In genomic region chr11:7527029-7527428, GRCh38 we compare ENCODE assay signal across 13 cellular contexts. TPM values are rescaled to one million over a fixed set of nuclear protein-coding genes. Genes with fewer than 3 reads are reported as not detected.
A peak's percentile ranks its signal among the peaks of the same experiment; 100 is the strongest.
DNase-seq lines count a peak whose midpoint lies in the region; ATAC-seq and TF ChIP-seq lines count a peak whose summit lies in the region.
"Had no signal": no experiment of that assay in that cellular context is flagged by ENCODE, and none has a peak within 500 bp of the region (broad histone marks: within the 10 kb centered on the region; RNA-seq: fewer than 3 reads in every experiment).

No MANE protein-coding gene starts in this region.

- no peak for TF ChIP-seq POLR2A in right lobe of liver (IDR thresholded peaks at IDR 0.05)

- peak overlapping the region; percentile 62 for H3K27ac Mint-ChIP-seq in T-helper 1 cell treated with Interleukin-12 subunit alpha and Interleukin-12 subunit beta and Interleukin-4 antibody, amounts not matched to agents 30 μg/mL and 1 μg/mL, for 36 hours
- peak overlapping the region; percentile 61 for H3K27ac Mint-ChIP-seq in activated naive CD8-positive, alpha-beta T cell treated with anti-CD3 and anti-CD28 coated beads, Interleukin-2, amount 10 ng/mL, durations not matched to agents 7 days and 5 days
- peak overlapping the region; percentile 27 for H3K27ac Mint-ChIP-seq in type B pancreatic cell
- no peak overlapping the region for H3K27ac Mint-ChIP-seq in WTC11

- TF ChIP-seq CTCF in liver (IDR thresholded peaks at IDR 0.05; ENCODE audit: low read depth, low read length, missing input control) (no peak), right lobe of liver (IDR thresholded peaks at IDR 0.05) (no peak), type B pancreatic cell (conservative IDR thresholded peaks at IDR 0.05) (no peak), WTC11 (IDR thresholded peaks at IDR 0.05) (no peak)

- peaks cover 14% of the 10 kb centered on the region for H3K27me3 Mint-ChIP-seq in T-helper 1 cell treated with Interleukin-12 subunit alpha and Interleukin-12 subunit beta and Interleukin-4 antibody, amounts not matched to agents 30 μg/mL and 1 μg/mL, for 36 hours (ENCODE audit: low read depth)
- H3K27me3 Mint-ChIP-seq in activated naive CD8-positive, alpha-beta T cell treated with anti-CD3 and anti-CD28 coated beads, Interleukin-2, amount 10 ng/mL, durations not matched to agents 7 days and 5 days: peaks cover 3% of the 10 kb centered on the region
- H3K27me3 Mint-ChIP-seq in type B pancreatic cell (no peaks in the 10 kb centered on the region), WTC11 (ENCODE audit: low read depth) (no peaks in the 10 kb centered on the region; the same call in 1 of the 2 replicates)

- POLR2A ChIA-PET in activated naive CD8-positive, alpha-beta T cell treated with anti-CD3 and anti-CD28 coated beads, Interleukin-2, amount 10 ng/mL, durations not matched to agents 7 days and 5 days (lab: Charles Lee): interaction anchor here (1.1 kb wide), 1 partner anchor 13 kb away, joined by 3 read pairs; the partner anchor contains the start of gene PPFIBP2
- POLR2A ChIA-PET in WTC11 (lab: Charles Lee): no interaction called here

- H3K9ac ChIP-seq in liver (ENCODE audit: low read depth in 1 of 2, low read length in 2 of 2): no peak overlapping the region

- H3K27me3 ChIP-seq in liver (ENCODE audit: control insufficient read depth in 4 of 4, insufficient read depth in 4 of 4, low read length in 3 of 4) (no peaks in the 10 kb centered on the region), right lobe of liver (no peaks in the 10 kb centered on the region)

- H3K27ac ChIP-seq in liver (ENCODE audit: low read depth in 1 of 2, low read length in 2 of 2) (peak overlapping the region; percentile 22 to 47), right lobe of liver (peak overlapping the region in 1 of 3 donors; percentile 5)

- 82% methylated on average over 1 of the region's 1 CpG for WGBS in liver
- WGBS in right lobe of liver (ENCODE audit: insufficient coverage, low coverage, low lambda C conversion rate, missing lambda C conversion rate): 60% methylated on average over 1 of the region's 1 CpG

- H3K4me3 ChIP-seq in liver (ENCODE audit: low read depth in 1 of 3, low read length in 3 of 3) (no peak overlapping the region), right lobe of liver (no peak overlapping the region)

- H3K4me1 Mint-ChIP-seq in T-helper 1 cell treated with Interleukin-12 subunit alpha and Interleukin-12 subunit beta and Interleukin-4 antibody, amounts not matched to agents 30 μg/mL and 1 μg/mL, for 36 hours (ENCODE audit: low read depth): peaks cover 41% of the 10 kb centered on the region
- peaks cover 50% of the 10 kb centered on the region for H3K4me1 Mint-ChIP-seq in activated naive CD8-positive, alpha-beta T cell treated with anti-CD3 and anti-CD28 coated beads, Interleukin-2, amount 10 ng/mL, durations not matched to agents 7 days and 5 days
- peaks cover 13% of the 10 kb centered on the region for H3K4me1 Mint-ChIP-seq in type B pancreatic cell (ENCODE audit: unreplicated experiment)
- H3K4me1 Mint-ChIP-seq in WTC11: peaks cover 6% of the 10 kb centered on the region

- DNase-seq in right lobe of liver (no peak), type B pancreatic cell (ENCODE audit: extremely low spot score, unreplicated experiment) (no peak), WTC11 (ENCODE audit: low spot score) (no peak), cardiac septum (ENCODE audit: low spot score) (no peak), SW 1271 (lab: John Stamatoyannopoulos, UW) (no peak)
- DNase-seq in activated naive CD8-positive, alpha-beta T cell treated with anti-CD3 and anti-CD28 coated beads, Interleukin-2, amount 10 ng/mL, durations not matched to agents 7 days and 5 days: peak; percentile 59
- DNase-seq: DMS 273 treated with DMSO at 0.1 percent for 48 hours, NCI-H1092 treated with DMSO at 0.1 percent for 48 hours, nucleus accumbens, RPMI8226 had no signal

- H3K36me3 ChIP-seq in liver (ENCODE audit: control insufficient read depth in 4 of 4, insufficient read depth in 3 of 4, low read depth in 1 of 4, low read length in 3 of 4): no peaks in the 10 kb centered on the region
- no peaks in the 10 kb centered on the region for H3K36me3 ChIP-seq in right lobe of liver

- no peaks in the 10 kb centered on the region for H3K9me3 ChIP-seq in liver (ENCODE audit: control insufficient read depth in 4 of 4, low read length in 3 of 4)
- H3K9me3 ChIP-seq in right lobe of liver: no peaks in the 10 kb centered on the region

- no peaks in the 10 kb centered on the region for H3K36me3 Mint-ChIP-seq in T-helper 1 cell treated with Interleukin-12 subunit alpha and Interleukin-12 subunit beta and Interleukin-4 antibody, amounts not matched to agents 30 μg/mL and 1 μg/mL, for 36 hours (ENCODE audit: low read depth)
- peaks cover 16% of the 10 kb centered on the region for H3K36me3 Mint-ChIP-seq in activated naive CD8-positive, alpha-beta T cell treated with anti-CD3 and anti-CD28 coated beads, Interleukin-2, amount 10 ng/mL, durations not matched to agents 7 days and 5 days
- H3K36me3 Mint-ChIP-seq in type B pancreatic cell: peaks cover 12% of the 10 kb centered on the region
- H3K36me3 Mint-ChIP-seq in WTC11: no peaks in the 10 kb centered on the region

- CTCF ChIA-PET in WTC11 (lab: Charles Lee): no interaction called here

- intact Hi-C loops in right lobe of liver (cut with DNase I): no loop called here
- intact Hi-C loops in cardiac septum (cut with DNase I): no loop called here

- peak overlapping the region; percentile 35 for H3K4me3 Mint-ChIP-seq in T-helper 1 cell treated with Interleukin-12 subunit alpha and Interleukin-12 subunit beta and Interleukin-4 antibody, amounts not matched to agents 30 μg/mL and 1 μg/mL, for 36 hours
- peak overlapping the region; percentile 71 for H3K4me3 Mint-ChIP-seq in activated naive CD8-positive, alpha-beta T cell treated with anti-CD3 and anti-CD28 coated beads, Interleukin-2, amount 10 ng/mL, durations not matched to agents 7 days and 5 days
- H3K4me3 Mint-ChIP-seq in type B pancreatic cell (no peak overlapping the region), WTC11 (no peak overlapping the region)

- no peak for TF ChIP-seq RAD21 in liver (IDR thresholded peaks at IDR 0.05)

- ATAC-seq in right lobe of liver: no peak
- peak; percentile 97 for ATAC-seq in activated naive CD8-positive, alpha-beta T cell treated with anti-CD3 and anti-CD28 coated beads, Interleukin-2, amount 10 ng/mL, durations not matched to agents 7 days and 5 days (ENCODE audit: low read depth)
- no peak for ATAC-seq in WTC11
- ATAC-seq: HepG2 had no signal

- no peaks in the 10 kb centered on the region for H3K9me3 Mint-ChIP-seq in T-helper 1 cell treated with Interleukin-12 subunit alpha and Interleukin-12 subunit beta and Interleukin-4 antibody, amounts not matched to agents 30 μg/mL and 1 μg/mL, for 36 hours
- H3K9me3 Mint-ChIP-seq in activated naive CD8-positive, alpha-beta T cell treated with anti-CD3 and anti-CD28 coated beads, Interleukin-2, amount 10 ng/mL, durations not matched to agents 7 days and 5 days: no peaks in the 10 kb centered on the region
- H3K9me3 Mint-ChIP-seq in type B pancreatic cell (no peaks in the 10 kb centered on the region), WTC11 (no peaks in the 10 kb centered on the region)

- H3K4me1 ChIP-seq in liver (ENCODE audit: control insufficient read depth in 4 of 4, insufficient read depth in 4 of 4, low read length in 3 of 4): peaks cover 26 to 73% (median 33%) of the 10 kb centered on the region in 4 donors
- peaks cover 0 to 57% (median 25%) of the 10 kb centered on the region in 4 donors for H3K4me1 ChIP-seq in right lobe of liver

TF ChIP-seq in liver, 16 proteins besides CTCF, POLR2A, EP300 and RAD21 (continues in another document):
- TF ChIP-seq, protein P1, sequence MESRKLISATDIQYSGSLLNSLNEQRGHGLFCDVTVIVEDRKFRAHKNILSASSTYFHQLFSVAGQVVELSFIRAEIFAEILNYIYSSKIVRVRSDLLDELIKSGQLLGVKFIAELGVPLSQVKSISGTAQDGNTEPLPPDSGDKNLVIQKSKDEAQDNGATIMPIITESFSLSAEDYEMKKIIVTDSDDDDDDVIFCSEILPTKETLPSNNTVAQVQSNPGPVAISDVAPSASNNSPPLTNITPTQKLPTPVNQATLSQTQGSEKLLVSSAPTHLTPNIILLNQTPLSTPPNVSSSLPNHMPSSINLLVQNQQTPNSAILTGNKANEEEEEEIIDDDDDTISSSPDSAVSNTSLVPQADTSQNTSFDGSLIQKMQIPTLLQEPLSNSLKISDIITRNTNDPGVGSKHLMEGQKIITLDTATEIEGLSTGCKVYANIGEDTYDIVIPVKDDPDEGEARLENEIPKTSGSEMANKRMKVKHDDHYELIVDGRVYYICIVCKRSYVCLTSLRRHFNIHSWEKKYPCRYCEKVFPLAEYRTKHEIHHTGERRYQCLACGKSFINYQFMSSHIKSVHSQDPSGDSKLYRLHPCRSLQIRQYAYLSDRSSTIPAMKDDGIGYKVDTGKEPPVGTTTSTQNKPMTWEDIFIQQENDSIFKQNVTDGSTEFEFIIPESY (IDR thresholded peaks at IDR 0.05): no peak

TF ChIP-seq in WTC11, 78 proteins besides CTCF, POLR2A, EP300 and RAD21:
- TF ChIP-seq PRRX2 (CRISPR knock-in tag; IDR thresholded peaks at IDR 0.05): no peak

RNA-seq across cellular contexts. Expression of gene PPFIBP2, which starts 13.2 kb away (rescaled TPM):
- total RNA-seq in liver: 10 to 100 TPM; 23.1 to 80.0 TPM
- polyA plus RNA-seq in liver: 10 to 100 TPM; 19.6 to 23.3 TPM
- total RNA-seq in right lobe of liver: 10 to 100 TPM; 25.5 to 69.3 (median 46.6) TPM
- 10 to 100 TPM; 19.9 to 25.7 TPM for total RNA-seq in activated naive CD8-positive, alpha-beta T cell treated with anti-CD3 and anti-CD28 coated beads, Interleukin-2, amount 10 ng/mL, durations not matched to agents 7 days and 5 days
- total RNA-seq in type B pancreatic cell (ENCODE audit: low replicate concordance): 28.2 and 70.7 TPM in 2 replicates
- total RNA-seq in WTC11 (2021): 12.5 to 21.4 TPM (median 12.9 TPM) in 3 replicates
- 14.9 TPM for total RNA-seq in cardiac septum

RNA-seq across cellular contexts. Expression of gene OLFML1, which starts 41.7 kb away (rescaled TPM):
- total RNA-seq in liver (1 to 10 TPM; 2.8 TPM), right lobe of liver (1 to 10 TPM; 2.2 to 5.5 (median 3.0) TPM), type B pancreatic cell (ENCODE audit: low replicate concordance) (0.83 and 11.8 TPM in 2 replicates), WTC11 (2021) (0.16 to 0.18 TPM in 2 of 3 replicates, not detected in the other), cardiac septum (5.3 TPM)
- polyA plus RNA-seq in liver: 1 to 10 TPM; 2.9 to 4.2 TPM
- not detected for total RNA-seq in activated naive CD8-positive, alpha-beta T cell treated with anti-CD3 and anti-CD28 coated beads, Interleukin-2, amount 10 ng/mL, durations not matched to agents 7 days and 5 days

Comparison
In these comparisons a context has a peak if more than half of its experiments do, and no peak if none do; other contexts are left out.
1. H3K4me3 Mint-ChIP-seq: peak in T-helper 1 cell treated with Interleukin-12 subunit alpha and Interleukin-12 subunit beta and Interleukin-4 antibody, amounts not matched to agents 30 μg/mL and 1 μg/mL, for 36 hours (single experiment) and activated naive CD8-positive, alpha-beta T cell treated with anti-CD3 and anti-CD28 coated beads, Interleukin-2, amount 10 ng/mL, durations not matched to agents 7 days and 5 days (single experiment); none in type B pancreatic cell (single experiment) and WTC11 (single experiment).